Comparison of ENCODE assay signal across 9 cellular contexts in the genomic region with DNA sequence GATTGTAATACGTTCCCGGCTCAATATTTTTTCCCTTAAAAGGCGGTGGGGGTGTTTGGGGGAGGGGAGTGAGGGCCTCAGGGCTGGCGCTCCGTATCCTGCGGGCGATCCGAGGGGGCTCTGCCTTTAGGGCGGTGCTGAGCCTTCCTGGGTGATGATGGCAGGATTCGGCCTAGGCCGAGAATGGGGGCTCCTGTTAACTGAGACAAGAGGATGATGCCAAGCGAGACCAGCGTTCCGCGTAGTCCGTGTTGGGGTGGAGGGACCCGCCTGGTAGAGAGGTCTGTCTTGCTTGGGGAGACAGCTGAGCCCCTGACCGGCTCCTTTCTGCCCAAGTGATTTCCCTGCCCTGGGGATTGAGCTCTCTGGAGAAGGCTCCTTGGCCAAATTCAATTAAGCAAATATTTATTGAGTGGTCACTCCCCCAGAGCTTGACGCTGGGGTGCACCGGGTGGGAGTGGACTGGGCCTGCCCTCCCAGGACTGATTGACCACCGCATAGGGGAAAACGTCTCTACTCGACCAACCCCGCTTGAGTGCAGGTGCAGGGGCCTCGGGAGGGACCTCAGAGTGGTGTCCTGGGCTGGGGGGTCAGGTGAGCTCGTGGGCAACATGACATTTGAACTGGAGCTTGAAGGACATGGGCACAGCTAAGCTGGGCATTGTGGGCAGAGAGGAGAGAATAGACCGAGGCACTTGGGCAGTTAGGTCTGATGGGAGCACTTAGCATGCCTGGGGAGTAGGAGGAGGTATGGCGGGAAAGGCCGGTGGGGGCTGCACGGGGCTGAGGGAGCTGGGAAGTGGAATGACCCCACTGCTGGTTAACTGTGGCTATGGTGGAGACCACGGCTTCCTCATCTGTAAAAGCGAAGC. TPM values are rescaled to one million over a fixed set of nuclear protein-coding genes. Genes with fewer than 3 reads are reported as not detected.
A peak's percentile ranks its signal among the peaks of the same experiment; 100 is the strongest.
DNase-seq lines count a peak whose midpoint lies in the region; ATAC-seq and TF ChIP-seq lines count a peak whose summit lies in the region.
"Had no signal": no experiment of that assay in that cellular context is flagged by ENCODE, and none has a peak within 500 bp of the region (broad histone marks: within the 10 kb centered on the region; RNA-seq: fewer than 3 reads in every experiment).

No MANE protein-coding gene starts in this region.

- H4K20me1 ChIP-seq in PC-3 (ENCODE audit: low read length) (no peaks in the 10 kb centered on the region), PC-9 (ENCODE audit: insufficient read depth) (no peaks in the 10 kb centered on the region; the same call in 1 of the 2 replicates)

- peaks cover 21% of the 10 kb centered on the region for H3K4me1 Mint-ChIP-seq in Calu3 (ENCODE audit: low read depth, unreplicated experiment)
- H3K4me1 Mint-ChIP-seq in glutamatergic neuron (ENCODE audit: low read depth, unreplicated experiment): peaks cover 37% of the 10 kb centered on the region

- H3K36me3 ChIP-seq in PC-3 (ENCODE audit: low read depth, low read length) (no peaks in the 10 kb centered on the region), rectal smooth muscle tissue (ENCODE audit: control insufficient read depth, insufficient read depth, low read length) (no peaks in the 10 kb centered on the region), PC-9 (ENCODE audit: low read depth) (no peaks in the 10 kb centered on the region)

- H3K4me1 ChIP-seq in PC-3 (ENCODE audit: insufficient read depth, low read length) (peaks cover 12% of the 10 kb centered on the region; the same call in 1 of the 2 replicates), rectal smooth muscle tissue (ENCODE audit: control insufficient read depth, insufficient read depth, low read length) (peaks cover 4% of the 10 kb centered on the region), PC-9 (replicated peaks; ENCODE audit: insufficient read depth) (no peaks in the 10 kb centered on the region; the same call in 1 of the 2 replicates)

- H3K9me2 ChIP-seq in PC-3 (replicated peaks; ENCODE audit: low read length) (no peaks in the 10 kb centered on the region), PC-9 (ENCODE audit: insufficient read depth) (no peaks in the 10 kb centered on the region)

- H3K9me3 ChIP-seq in PC-3 (ENCODE audit: low read length): no peaks in the 10 kb centered on the region
- no peaks in the 10 kb centered on the region for H3K9me3 ChIP-seq in PC-9 (ENCODE audit: insufficient read depth, low read depth)

- H3K27me3 Mint-ChIP-seq in Calu3 (ENCODE audit: unreplicated experiment): peaks cover 33% of the 10 kb centered on the region
- peaks cover 21% of the 10 kb centered on the region for H3K27me3 Mint-ChIP-seq in glutamatergic neuron (ENCODE audit: unreplicated experiment)

- CTCF ChIA-PET in Calu3 (lab: Charles Lee) (interaction anchor here (2.2 kb wide), 1 partner anchor 111 kb away, joined by 6 read pairs; no protein-coding TSS in a partner anchor), PC-3 (lab: Charles Lee) (no interaction called here), PC-9 (lab: Charles Lee) (interaction anchor here (0.7 kb wide), 1 partner anchor 1724 kb away, joined by 7 read pairs; no protein-coding TSS in a partner anchor)

- H3K4me3 Mint-ChIP-seq in Calu3 (ENCODE audit: low read depth, unreplicated experiment): peak overlapping the region; percentile 75
- peak overlapping the region; percentile 97 for H3K4me3 Mint-ChIP-seq in glutamatergic neuron (ENCODE audit: unreplicated experiment)

- H3K27ac Mint-ChIP-seq in Calu3 (ENCODE audit: unreplicated experiment) (no peak overlapping the region), glutamatergic neuron (ENCODE audit: unreplicated experiment) (peak overlapping the region; percentile 96)

- H3K9ac ChIP-seq in PC-3 (ENCODE audit: low read length) (no peak overlapping the region), rectal smooth muscle tissue (ENCODE audit: low read length) (no peak overlapping the region)

- no peak for DNase-seq in Calu3
- DNase-seq in PC-3: no peak
- DNase-seq in glutamatergic neuron: peak; percentile 14
- DNase-seq in stimulated activated CD4-positive, alpha-beta T cell treated with anti-CD3 and anti-CD28 coated beads, Interleukin-2, amount 100 ng/mL, for 24 hours: no peak
- DNase-seq in PC-9: no peak
- DNase-seq: NCI-H2081 treated with DMSO at 0.1 percent for 48 hours had no signal

- peaks cover 14% of the 10 kb centered on the region for H3K36me3 Mint-ChIP-seq in Calu3 (ENCODE audit: insufficient read depth, unreplicated experiment)
- peaks cover 4% of the 10 kb centered on the region for H3K36me3 Mint-ChIP-seq in glutamatergic neuron (ENCODE audit: unreplicated experiment)

- H3K27ac ChIP-seq in PC-3 (ENCODE audit: low read length): no peak overlapping the region
- no peak overlapping the region for H3K27ac ChIP-seq in rectal smooth muscle tissue (ENCODE audit: low read depth, low read length)
- no peak overlapping the region for H3K27ac ChIP-seq in PC-9

- H3F3A ChIP-seq in PC-3 (ENCODE audit: low read length, unreplicated experiment): no peaks in the 10 kb centered on the region
- no peaks in the 10 kb centered on the region for H3F3A ChIP-seq in PC-9 (ENCODE audit: insufficient read depth, low read depth)

- intact Hi-C loops in Calu3 (cut with micrococcal nuclease; ENCODE audit: unreplicated experiment) (no loop called here), PC-3 (cut with micrococcal nuclease) (no loop called here), PC-9 (cut with micrococcal nuclease; ENCODE audit: unreplicated experiment) (no loop called here)

- H3K4me3 ChIP-seq in PC-3 (ENCODE audit: low read length) (peak overlapping the region; percentile 71), rectal smooth muscle tissue (ENCODE audit: low read length) (peak overlapping the region; percentile 65), PC-9 (no peak overlapping the region)

- no peak for TF ChIP-seq CTCF in Calu3 (IDR thresholded peaks at IDR 0.05; ENCODE audit: unreplicated experiment)
- TF ChIP-seq CTCF in PC-3 (conservative IDR thresholded peaks at IDR 0.05; ENCODE audit: low read depth, low read length): no peak
- no peak for TF ChIP-seq CTCF in glutamatergic neuron (IDR thresholded peaks at IDR 0.05; ENCODE audit: partially characterized antibody, unreplicated experiment)
- no peak for TF ChIP-seq CTCF in PC-9 (conservative IDR thresholded peaks at IDR 0.05)

- BruUV-seq in Calu3 (replicated peaks; lab: Mats Ljungman, UMichigan) (no TSS peak), PC-3 (replicated peaks; lab: Mats Ljungman, UMichigan) (no TSS peak), PC-9 (replicated peaks; lab: Mats Ljungman, UMichigan) (no TSS peak)

- H3K4me2 ChIP-seq in PC-3 (ENCODE audit: low read length): peak overlapping the region; percentile 85
- H3K4me2 ChIP-seq in PC-9: no peak overlapping the region

- POLR2A ChIA-PET in PC-3 (lab: Charles Lee; ENCODE audit: unreplicated experiment) (no interaction called here), PC-9 (lab: Charles Lee; ENCODE audit: unreplicated experiment) (no interaction called here)

- H3K79me2 ChIP-seq in PC-3 (ENCODE audit: low read length): no peaks in the 10 kb centered on the region
- H3K79me2 ChIP-seq in PC-9 (ENCODE audit: low read depth): no peaks in the 10 kb centered on the region

- ATAC-seq in PC-3 (no peak), GM21360 (IDR thresholded peaks at IDR 0.05; ENCODE audit: unreplicated experiment) (no peak), GM18517 (IDR thresholded peaks at IDR 0.05; ENCODE audit: unreplicated experiment) (no peak)

- H3K9me3 Mint-ChIP-seq in Calu3 (ENCODE audit: low read depth, unreplicated experiment) (no peaks in the 10 kb centered on the region), glutamatergic neuron (ENCODE audit: unreplicated experiment) (peaks cover 19% of the 10 kb centered on the region)

- H2AFZ ChIP-seq in PC-3 (ENCODE audit: low read length): peak overlapping the region; percentile 69; the same call in 1 of the 2 replicates
- no peak overlapping the region for H2AFZ ChIP-seq in PC-9

- H3K27me3 ChIP-seq in PC-3 (ENCODE audit: low read length): no peaks in the 10 kb centered on the region
- no peaks in the 10 kb centered on the region for H3K27me3 ChIP-seq in rectal smooth muscle tissue (ENCODE audit: control insufficient read depth, insufficient read depth, low read length)
- peaks cover 33% of the 10 kb centered on the region for H3K27me3 ChIP-seq in PC-9 (ENCODE audit: insufficient read depth, low read depth)

RNA-seq across cellular contexts. Expression of gene GNAZ, which starts 1.1 kb away (rescaled TPM):
- 6.0 and 7.3 TPM in 2 replicates for total RNA-seq in Calu3 (2022)
- 14.4 and 17.6 TPM in 2 replicates for total RNA-seq in PC-3 (2014; rRNA removed)
- total RNA-seq in glutamatergic neuron (ENCODE audit: unreplicated experiment): 82.5 TPM
- 1.2 and 1.7 TPM in 2 replicates for total RNA-seq in PC-9 (2021)
